In the genomic region with DNA sequence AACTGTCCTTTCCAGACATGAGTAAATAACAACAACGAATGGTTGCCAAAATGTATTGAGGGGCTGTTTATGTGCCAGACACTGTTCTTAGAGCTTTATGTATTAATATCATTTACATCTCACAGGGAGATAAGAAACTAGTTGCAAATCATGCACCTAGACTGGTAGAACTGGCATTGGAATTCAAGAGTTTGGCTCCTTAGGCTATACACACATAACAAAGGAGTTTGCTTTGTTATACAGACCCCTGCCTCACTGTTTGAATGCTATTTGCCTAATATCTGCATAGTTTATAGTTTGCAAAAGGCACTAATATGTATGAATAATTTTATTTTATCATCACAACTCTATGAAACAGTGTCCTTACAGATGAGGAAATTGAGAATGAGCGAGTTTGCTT, we compare ENCODE assay signal across 20 cellular contexts.
DNase-seq lines count a peak whose midpoint lies in the region; ATAC-seq and TF ChIP-seq lines count a peak whose summit lies in the region.
"Had no signal": no experiment of that assay in that cellular context is flagged by ENCODE, and none has a peak within 500 bp of the region (broad histone marks: within the 10 kb centered on the region; RNA-seq: fewer than 3 reads in every experiment).

No MANE protein-coding gene starts in this region.

- CTCF ChIA-PET in Caco-2 (lab: Charles Lee) (interaction anchor here (0.6 kb wide), 2 partner anchors 11 to 28 kb away, joined by 3 read pairs; no protein-coding TSS in a partner anchor), WTC11 (lab: Charles Lee) (no interaction called here)

- no peaks in the 10 kb centered on the region for H3K36me3 ChIP-seq in Caco-2 (ENCODE audit: control insufficient read depth, insufficient read depth, low read length)
- H3K36me3 ChIP-seq in HUES64 (ENCODE audit: insufficient read depth, low read length): no peaks in the 10 kb centered on the region
- no peaks in the 10 kb centered on the region for H3K36me3 ChIP-seq in WERI-Rb-1
- H3K36me3 ChIP-seq: HAP-1 had no signal

- no peak overlapping the region for H3K4me3 ChIP-seq in Caco-2 (ENCODE audit: low read depth, low read length)
- no peak overlapping the region for H3K4me3 ChIP-seq in HUES64 (ENCODE audit: low read length)
- no peak overlapping the region for H3K4me3 ChIP-seq in WERI-Rb-1 (ENCODE audit: low read depth, low read length)
- H3K4me3 ChIP-seq: BLaER1 treated with 17β-estradiol and CSF1 and Interleukin-3, amounts not matched to agents 10 nM and 100 nM; HAP-1 had no signal

- H3K9me3 Mint-ChIP-seq in Caco-2 (ENCODE audit: unreplicated experiment) (peaks cover 13% of the 10 kb centered on the region), WTC11 (peaks cover 6% of the 10 kb centered on the region)

- H3K27me3 ChIP-seq in Caco-2 (replicated peaks; ENCODE audit: control insufficient read depth, insufficient read depth, low read length) (no peaks in the 10 kb centered on the region), HUES64 (ENCODE audit: insufficient read depth, low read length) (no peaks in the 10 kb centered on the region), WERI-Rb-1 (ENCODE audit: insufficient read depth, low read depth, severe bottlenecking) (no peaks in the 10 kb centered on the region)
- H3K27me3 ChIP-seq: BLaER1 treated with 17β-estradiol and CSF1 and Interleukin-3, amounts not matched to agents 10 nM and 100 nM had no signal

- no peak for TF ChIP-seq CTCF in Caco-2 (IDR thresholded peaks at IDR 0.05; ENCODE audit: insufficient read depth in 1 of 2, low read depth in 1 of 2, low read length in 1 of 2, severe bottlenecking in 1 of 2, unreplicated experiment in 1 of 2)
- no peak for TF ChIP-seq CTCF in WTC11 (IDR thresholded peaks at IDR 0.05)
- TF ChIP-seq CTCF in WERI-Rb-1 (IDR thresholded peaks at IDR 0.05; ENCODE audit: low read depth, low read length): no peak

- H3K36me3 Mint-ChIP-seq in Caco-2 (ENCODE audit: insufficient read depth, unreplicated experiment): peaks cover 6% of the 10 kb centered on the region
- H3K36me3 Mint-ChIP-seq in WTC11: 0 out of 2 replicates have a peak, but pooled peaks cover 6% of the 10 kb centered on the region

- no peaks in the 10 kb centered on the region for H3K9me3 ChIP-seq in Caco-2
- 0 out of 2 replicates have a peak, but pooled peaks cover 2% of the 10 kb centered on the region for H3K9me3 ChIP-seq in HUES64 (ENCODE audit: insufficient read depth, low read depth, low read length)
- H3K9me3 ChIP-seq in WERI-Rb-1 (ENCODE audit: severe bottlenecking): peaks cover 3% of the 10 kb centered on the region
- H3K9me3 ChIP-seq: HAP-1 had no signal

- H3K4me3 Mint-ChIP-seq in Caco-2 (ENCODE audit: unreplicated experiment) (no peak overlapping the region), WTC11 (no peak overlapping the region)
- H3K4me3 Mint-ChIP-seq: B cell; CD8-positive, alpha-beta memory T cell had no signal

- H3K4me1 Mint-ChIP-seq in Caco-2 (ENCODE audit: low read depth, unreplicated experiment): peaks cover 42% of the 10 kb centered on the region
- peaks cover 46% of the 10 kb centered on the region for H3K4me1 Mint-ChIP-seq in WTC11

- H3K4me1 ChIP-seq in Caco-2 (peaks cover 17% of the 10 kb centered on the region), HUES64 (ENCODE audit: insufficient read depth, low read length) (peaks cover 36% of the 10 kb centered on the region)

- BruUV-seq in Caco-2 (replicated peaks; lab: Mats Ljungman, UMichigan): no TSS peak

- peak; percentile 44 for ATAC-seq in WTC11
- ATAC-seq in HG03097 (IDR thresholded peaks at IDR 0.05; ENCODE audit: low FRiP score, unreplicated experiment): no peak
- ATAC-seq: HepG2 had no signal

- POLR2A ChIA-PET in Caco-2 (lab: Charles Lee) (interaction anchor here (0.6 kb wide), 1 partner anchor 270 kb away, joined by 3 read pairs; no protein-coding TSS in a partner anchor), WTC11 (lab: Charles Lee) (no interaction called here)

- no peak overlapping the region for H3K9ac ChIP-seq in HUES64 (ENCODE audit: low read depth, low read length)
- H3K9ac ChIP-seq: BLaER1 treated with 17β-estradiol and CSF1 and Interleukin-3, amounts not matched to agents 10 nM and 100 nM had no signal

- 100% methylated on average over 1 of the region's 2 CpGs for WGBS in HUES64

- H3K27ac ChIP-seq in HUES64 (ENCODE audit: low read depth, low read length): peak overlapping the region; percentile 16; the same call in 1 of the 2 replicates
- H3K27ac ChIP-seq in WERI-Rb-1: no peak overlapping the region
- H3K27ac ChIP-seq: BLaER1 treated with 17β-estradiol and CSF1 and Interleukin-3, amounts not matched to agents 10 nM and 100 nM; HL-60 had no signal

- peak; percentile 65 for DNase-seq in NOMO-1 treated with DMSO at 0.1 percent for 48 hours (lab: John Stamatoyannopoulos, UW; ENCODE audit: unreplicated experiment)
- no peak for DNase-seq in NOMO-1 treated with dmso at 0.1 percent for 144 hours (lab: John Stamatoyannopoulos, UW; ENCODE audit: unreplicated experiment)
- DNase-seq in Caco-2: no peak
- no peak for DNase-seq in WTC11 (ENCODE audit: low spot score)
- DNase-seq in NCI-H2227 treated with DMSO at 0.1 percent for 48 hours (lab: John Stamatoyannopoulos, UW): no peak
- DNase-seq in WERI-Rb-1: no peak
- DNase-seq: 8988T; CD8-positive, alpha-beta memory T cell; COR-L47; DMS79; GF-D8; KBM-7 had no signal

- H3K27me3 Mint-ChIP-seq in Caco-2 (ENCODE audit: insufficient read depth, unreplicated experiment) (no peaks in the 10 kb centered on the region), WTC11 (ENCODE audit: low read depth) (no peaks in the 10 kb centered on the region)
- H3K27me3 Mint-ChIP-seq: B cell; CD8-positive, alpha-beta memory T cell; IgD-negative memory B cell had no signal

- H3K27ac Mint-ChIP-seq in Caco-2 (ENCODE audit: unreplicated experiment) (peak overlapping the region; percentile 76), WTC11 (no peak overlapping the region)
- H3K27ac Mint-ChIP-seq: B cell; CD8-positive, alpha-beta memory T cell had no signal

- intact Hi-C loops in Caco-2 (cut with micrococcal nuclease; ENCODE audit: unreplicated experiment): no loop called here

TF ChIP-seq in WTC11, 78 proteins besides CTCF, POLR2A, EP300 and RAD21 (continues in another document):
- TF ChIP-seq, protein P1, sequence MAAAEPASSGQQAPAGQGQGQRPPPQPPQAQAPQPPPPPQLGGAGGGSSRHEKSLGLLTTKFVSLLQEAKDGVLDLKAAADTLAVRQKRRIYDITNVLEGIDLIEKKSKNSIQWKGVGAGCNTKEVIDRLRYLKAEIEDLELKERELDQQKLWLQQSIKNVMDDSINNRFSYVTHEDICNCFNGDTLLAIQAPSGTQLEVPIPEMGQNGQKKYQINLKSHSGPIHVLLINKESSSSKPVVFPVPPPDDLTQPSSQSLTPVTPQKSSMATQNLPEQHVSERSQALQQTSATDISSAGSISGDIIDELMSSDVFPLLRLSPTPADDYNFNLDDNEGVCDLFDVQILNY (CRISPR knock-in tag; IDR thresholded peaks at IDR 0.05): no peak
- TF ChIP-seq ZNF219 (CRISPR knock-in tag; IDR thresholded peaks at IDR 0.05; ENCODE audit: borderline replicate concordance) (no peak), ZSCAN18 (CRISPR knock-in tag; IDR thresholded peaks at IDR 0.05) (no peak), MLX (CRISPR knock-in tag; IDR thresholded peaks at IDR 0.05) (no peak), RORB (CRISPR knock-in tag; IDR thresholded peaks at IDR 0.05) (no peak), AFF4 (CRISPR knock-in tag; IDR thresholded peaks at IDR 0.05; ENCODE audit: borderline replicate concordance) (no peak)
